8 cellular contexts compared by ENCODE assay signal in the genomic region with DNA sequence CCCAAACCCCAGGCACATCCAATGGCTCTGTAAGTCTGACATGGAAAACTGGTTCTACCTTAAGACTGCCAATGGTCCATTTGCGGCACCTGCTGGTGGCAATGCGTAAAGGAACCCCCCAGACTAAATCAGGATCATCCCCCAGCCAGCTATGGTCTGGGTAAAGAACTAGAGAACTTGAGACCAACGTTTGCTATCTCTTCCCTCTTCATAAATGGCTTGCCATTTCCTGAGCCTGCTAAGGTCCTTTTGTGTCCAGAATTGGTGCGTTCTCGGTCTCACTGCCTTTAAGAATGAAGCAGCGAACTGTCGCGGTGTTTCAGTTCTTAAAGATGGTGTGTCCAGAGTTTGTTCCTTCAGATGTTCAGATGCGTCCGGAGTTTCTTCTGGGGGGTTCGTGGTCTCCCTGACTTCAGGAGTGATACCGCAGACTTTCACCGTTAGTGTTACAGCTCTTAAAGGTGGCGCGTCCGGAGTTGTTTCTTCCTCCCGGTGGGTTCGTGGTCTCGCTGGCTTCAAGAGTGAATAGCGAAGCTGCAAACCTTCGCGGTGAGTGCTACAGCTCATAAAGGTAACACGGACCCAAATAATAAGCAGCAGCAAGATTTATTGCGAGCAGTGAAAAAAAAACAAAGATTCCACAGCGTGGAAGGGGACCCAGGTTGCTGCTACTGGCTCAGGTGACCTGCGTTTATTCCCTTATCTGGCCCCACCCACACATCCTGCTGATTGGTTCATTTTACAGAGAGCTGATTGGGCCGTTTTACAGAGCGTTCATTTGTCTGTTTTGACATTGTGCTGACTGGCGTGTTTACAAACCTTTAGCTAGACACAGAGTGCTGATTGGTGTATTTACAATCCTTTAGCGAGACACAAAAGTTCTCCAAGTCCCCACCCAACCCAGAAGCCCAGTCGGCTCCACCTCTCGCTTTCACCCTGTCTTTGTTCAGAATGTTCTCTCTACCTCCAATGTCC.
A peak's percentile ranks its signal among the peaks of the same experiment; 100 is the strongest.
DNase-seq lines count a peak whose midpoint lies in the region; ATAC-seq, FAIRE-seq and TF ChIP-seq lines count a peak whose summit lies in the region.

No MANE protein-coding gene starts in this region.

- intact Hi-C loops in lower lobe of right lung (cut with DNase I): no loop called here

- H2AFZ ChIP-seq in OCI-LY1 (ENCODE audit: low read length): 0 out of 2 replicates have a peak overlapping the region, but pooled peaks have one; percentile 13

- H4K20me1 ChIP-seq in OCI-LY1 (ENCODE audit: insufficient read depth, low read length): no peaks in the 10 kb centered on the region

- no peak for FAIRE-seq in RCC 7860 (lab: Jason Lieb, UNC)

- H3K9me2 ChIP-seq in OCI-LY1 (ENCODE audit: low read depth, low read length): no peaks in the 10 kb centered on the region

- TF ChIP-seq CTCF in OCI-LY1 (IDR thresholded peaks at IDR 0.05; ENCODE audit: low read length): peak; percentile 100
- peak; percentile 39 for TF ChIP-seq CTCF in lower lobe of right lung (IDR thresholded peaks at IDR 0.05)

- H3F3A ChIP-seq in OCI-LY1 (ENCODE audit: insufficient read depth, low read length): no peaks in the 10 kb centered on the region

- H3K36me3 ChIP-seq in OCI-LY1 (ENCODE audit: insufficient read depth, low read length): no peaks in the 10 kb centered on the region; the same call in 1 of the 2 replicates
- H3K36me3 ChIP-seq in lower lobe of right lung: no peaks in the 10 kb centered on the region

- DNase-seq in A172 (ENCODE audit: low spot score) (peak; percentile 73), lower lobe of right lung (no peak), RCC 7860 (ENCODE audit: low spot score) (no peak)

- H3K27me3 ChIP-seq in OCI-LY1 (ENCODE audit: insufficient read depth, low read length) (no peaks in the 10 kb centered on the region), lower lobe of right lung (ENCODE audit: low read depth) (no peaks in the 10 kb centered on the region)

- ATAC-seq in GM18520 (IDR thresholded peaks at IDR 0.05; ENCODE audit: unreplicated experiment): peak; percentile 39
- peak; percentile 72 for ATAC-seq in HG03025 (IDR thresholded peaks at IDR 0.05; ENCODE audit: low FRiP score, unreplicated experiment)
- peak; percentile 75 for ATAC-seq in activated T-helper 17 cell treated with anti-CD3 and anti-CD28 coated beads, Interleukin-2, amount 50 U/mL, for 72 hours (replicated peaks)
- peak; percentile 41 to 44 for ATAC-seq in lower lobe of right lung

- H3K4me1 ChIP-seq in OCI-LY1 (ENCODE audit: insufficient read depth, low read length, severe bottlenecking) (peaks cover 28% of the 10 kb centered on the region), lower lobe of right lung (peaks cover 76% of the 10 kb centered on the region)

- no peaks in the 10 kb centered on the region for H3K79me2 ChIP-seq in OCI-LY1 (ENCODE audit: insufficient read depth, low read length)

- peak overlapping the region; percentile 95 for H3K27ac Mint-ChIP-seq in activated T-helper 17 cell treated with anti-CD3 and anti-CD28 coated beads, Interleukin-2, amount 50 U/mL, for 72 hours
- H3K27ac Mint-ChIP-seq in stimulated activated naive CD8-positive, alpha-beta T cell treated with anti-CD3 and anti-CD28 coated beads, Interleukin-15, Interleukin-2, amounts not matched to agents 100 ng/mL and 50 ng/mL, for 24 hours: peak overlapping the region; percentile 99

- peak overlapping the region; percentile 38; the same call in 1 of the 2 replicates for H3K9ac ChIP-seq in OCI-LY1 (ENCODE audit: low read length)

- H3K27ac ChIP-seq in OCI-LY1 (ENCODE audit: low read depth, low read length, poor library complexity, severe bottlenecking) (no peak overlapping the region), lower lobe of right lung (peak overlapping the region; percentile 75)

- peak overlapping the region; percentile 87 for H3K4me3 Mint-ChIP-seq in activated T-helper 17 cell treated with anti-CD3 and anti-CD28 coated beads, Interleukin-2, amount 50 U/mL, for 72 hours
- peak overlapping the region; percentile 86 for H3K4me3 Mint-ChIP-seq in stimulated activated naive CD8-positive, alpha-beta T cell treated with anti-CD3 and anti-CD28 coated beads, Interleukin-15, Interleukin-2, amounts not matched to agents 100 ng/mL and 50 ng/mL, for 24 hours

- H3K9me3 ChIP-seq in OCI-LY1 (ENCODE audit: low read length): no peaks in the 10 kb centered on the region
- H3K9me3 ChIP-seq in lower lobe of right lung: no peaks in the 10 kb centered on the region

- H3K4me3 ChIP-seq in OCI-LY1 (ENCODE audit: low read depth, low read length, poor library complexity, severe bottlenecking) (peak overlapping the region; percentile 63), lower lobe of right lung (peak overlapping the region; percentile 42)

- peaks cover 57% of the 10 kb centered on the region for H3K4me1 Mint-ChIP-seq in activated T-helper 17 cell treated with anti-CD3 and anti-CD28 coated beads, Interleukin-2, amount 50 U/mL, for 72 hours
- peaks cover 93% of the 10 kb centered on the region for H3K4me1 Mint-ChIP-seq in stimulated activated naive CD8-positive, alpha-beta T cell treated with anti-CD3 and anti-CD28 coated beads, Interleukin-15, Interleukin-2, amounts not matched to agents 100 ng/mL and 50 ng/mL, for 24 hours (ENCODE audit: low read depth)

- no peaks in the 10 kb centered on the region for H3K27me3 Mint-ChIP-seq in activated T-helper 17 cell treated with anti-CD3 and anti-CD28 coated beads, Interleukin-2, amount 50 U/mL, for 72 hours
- H3K27me3 Mint-ChIP-seq in stimulated activated naive CD8-positive, alpha-beta T cell treated with anti-CD3 and anti-CD28 coated beads, Interleukin-15, Interleukin-2, amounts not matched to agents 100 ng/mL and 50 ng/mL, for 24 hours: no peaks in the 10 kb centered on the region

- no peaks in the 10 kb centered on the region for H3K36me3 Mint-ChIP-seq in activated T-helper 17 cell treated with anti-CD3 and anti-CD28 coated beads, Interleukin-2, amount 50 U/mL, for 72 hours (ENCODE audit: low read depth)
- peaks cover 3% of the 10 kb centered on the region for H3K36me3 Mint-ChIP-seq in stimulated activated naive CD8-positive, alpha-beta T cell treated with anti-CD3 and anti-CD28 coated beads, Interleukin-15, Interleukin-2, amounts not matched to agents 100 ng/mL and 50 ng/mL, for 24 hours (ENCODE audit: low read depth)

- no peaks in the 10 kb centered on the region for H3K9me3 Mint-ChIP-seq in activated T-helper 17 cell treated with anti-CD3 and anti-CD28 coated beads, Interleukin-2, amount 50 U/mL, for 72 hours
- H3K9me3 Mint-ChIP-seq in stimulated activated naive CD8-positive, alpha-beta T cell treated with anti-CD3 and anti-CD28 coated beads, Interleukin-15, Interleukin-2, amounts not matched to agents 100 ng/mL and 50 ng/mL, for 24 hours: no peaks in the 10 kb centered on the region

- H3K4me2 ChIP-seq in OCI-LY1 (ENCODE audit: low read length): peak overlapping the region; percentile 71
